Comparison of ENCODE assay signal across 1 cellular context in the genomic region with DNA sequence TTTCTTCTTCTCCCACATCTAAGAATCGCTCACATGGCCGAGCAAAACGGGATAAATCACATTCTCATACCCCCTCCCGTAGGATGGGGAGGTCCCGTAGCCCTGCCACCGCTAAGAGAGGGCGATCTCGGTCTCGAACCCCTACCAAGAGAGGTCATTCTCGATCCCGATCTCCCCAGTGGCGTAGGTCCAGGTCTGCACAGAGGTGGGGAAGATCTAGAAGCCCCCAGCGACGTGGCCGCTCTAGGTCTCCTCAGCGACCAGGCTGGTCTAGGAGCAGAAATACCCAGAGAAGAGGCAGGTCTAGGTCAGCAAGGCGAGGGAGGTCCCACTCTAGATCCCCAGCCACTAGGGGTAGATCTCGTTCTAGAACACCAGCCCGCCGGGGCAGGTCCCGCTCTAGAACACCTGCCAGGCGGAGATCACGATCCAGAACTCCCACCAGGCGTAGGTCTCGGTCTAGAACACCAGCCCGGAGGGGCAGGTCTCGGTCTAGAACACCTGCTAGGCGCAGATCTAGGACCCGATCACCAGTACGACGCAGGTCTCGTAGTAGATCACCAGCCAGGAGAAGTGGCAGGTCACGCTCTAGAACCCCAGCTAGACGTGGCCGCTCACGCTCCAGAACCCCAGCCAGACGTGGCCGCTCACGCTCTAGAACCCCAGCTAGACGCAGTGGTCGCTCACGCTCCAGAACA.
TF ChIP-seq lines count a peak whose summit lies in the region.

No MANE protein-coding gene starts in this region.

TF ChIP-seq in H1, 55 proteins besides CTCF, POLR2A, EP300 and RAD21:
- no peak for TF ChIP-seq TCF12 (IDR thresholded peaks at IDR 0.05; ENCODE audit: low read depth, low read length)
- TF ChIP-seq SP2 (IDR thresholded peaks at IDR 0.05; ENCODE audit: low read length), result no peak
- no peak for TF ChIP-seq JUND (IDR thresholded peaks at IDR 0.05; ENCODE audit: low read length)
- TF ChIP-seq JUN (IDR thresholded peaks at IDR 0.05; ENCODE audit: low read depth, low read length), result no peak
- TF ChIP-seq POLR2AphosphoS5 (IDR thresholded peaks at IDR 0.05; ENCODE audit: low read depth, low read length), result peak; percentile 90
- peak; percentile 78; the same call in 1 of the 2 replicates for TF ChIP-seq KDM1A (IDR thresholded peaks at IDR 0.05; ENCODE audit: borderline replicate concordance, low read length)
- no peak for TF ChIP-seq TAF7 (optimal IDR thresholded peaks at IDR 0.05; ENCODE audit: borderline replicate concordance, low read depth, low read length)
- TF ChIP-seq TAF1 (IDR thresholded peaks at IDR 0.05; ENCODE audit: low read depth, low read length), result no peak
- TF ChIP-seq BCL11A (IDR thresholded peaks at IDR 0.05; ENCODE audit: low read depth in 2 of 2, low read length in 2 of 2), result no peak
